Comparison of ENCODE assay signal across 12 cellular contexts in the genomic region with DNA sequence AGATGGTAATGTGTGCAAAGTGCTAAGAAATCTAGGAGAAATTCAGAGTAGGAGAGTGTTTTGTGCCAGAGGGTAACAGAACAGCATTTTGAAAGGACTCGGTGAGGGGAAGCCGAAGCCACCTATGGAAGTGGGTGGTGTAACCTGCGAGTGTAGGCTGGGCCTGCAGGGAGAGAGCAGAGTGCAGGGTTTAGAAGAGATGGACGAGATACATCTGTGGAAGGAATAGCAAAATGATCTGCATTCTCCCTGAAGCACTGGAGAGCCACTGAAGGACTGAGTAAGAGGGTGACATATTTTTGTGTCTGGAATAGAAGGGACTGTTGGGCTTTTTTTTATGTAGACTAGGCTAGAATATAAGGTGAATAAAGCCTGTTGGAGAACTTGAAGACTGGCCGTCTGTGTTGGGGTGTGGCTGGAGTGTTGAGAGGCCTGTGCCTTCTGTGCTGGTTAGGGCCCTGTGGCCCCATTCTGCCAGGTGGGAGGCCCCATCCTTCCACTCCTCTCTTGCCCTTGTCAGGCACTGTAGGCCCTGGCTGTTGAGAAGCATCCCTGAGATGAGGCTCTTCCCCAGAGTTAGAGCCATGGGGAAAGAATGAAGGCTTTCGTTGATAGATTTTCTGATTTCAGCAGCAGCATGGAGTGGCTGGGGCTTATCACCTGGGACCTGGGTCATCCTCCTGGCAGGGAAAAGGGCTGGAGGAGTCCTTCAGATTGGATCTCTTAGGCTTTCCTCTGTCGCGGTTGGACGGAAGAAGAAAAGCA.
DNase-seq lines count a peak whose midpoint lies in the region; ATAC-seq and TF ChIP-seq lines count a peak whose summit lies in the region.
"Had no signal": no experiment of that assay in that cellular context is flagged by ENCODE, and none has a peak within 500 bp of the region (broad histone marks: within the 10 kb centered on the region; RNA-seq: fewer than 3 reads in every experiment).

No MANE protein-coding gene starts in this region.

- no peak for ATAC-seq in heart right ventricle
- no peak for ATAC-seq in left ventricle myocardium superior
- ATAC-seq in upper lobe of right lung = no peak

- TF ChIP-seq EP300 in ovary (IDR thresholded peaks at IDR 0.05) = no peak

- no peaks in the 10 kb centered on the region for H3K9me3 Mint-ChIP-seq in endothelial cell (ENCODE audit: unreplicated experiment)

- DNase-seq in heart right ventricle (peak in 1 of 2 donors; percentile 36), left ventricle myocardium superior (no peak), endothelial cell (ENCODE audit: low spot score) (no peak), ovary (no peak), upper lobe of right lung (no peak), NCI-H2171 treated with DMSO at 0.1 percent for 48 hours (lab: John Stamatoyannopoulos, UW) (no peak), LoVo (ENCODE audit: low spot score) (no peak), NCI-H2107 treated with DMSO at 0.1 percent for 48 hours (lab: John Stamatoyannopoulos, UW; ENCODE audit: unreplicated experiment) (no peak)
- DNase-seq: activated T-cell treated with anti-CD3 and anti-CD28 coated beads, Interleukin-2, amount 50 U/mL, for 48 hours; AML-193; effector memory CD4-positive, alpha-beta T cell; T1000 had no signal

- no peaks in the 10 kb centered on the region for H3K27me3 Mint-ChIP-seq in endothelial cell (ENCODE audit: unreplicated experiment)

- peak overlapping the region; percentile 49 for H3K27ac Mint-ChIP-seq in endothelial cell (ENCODE audit: unreplicated experiment)

- intact Hi-C loops in heart right ventricle (cut with DNase I) (loop anchor here in 5 of 10 donors (1.0 to 5.0 kb wide), 6 partner anchors 17 to 104 kb away; a partner anchor contains a TSS), left ventricle myocardium superior (cut with micrococcal nuclease) (no loop called here), ovary (cut with DNase I) (loop anchor here in 3 of 4 donors (2.0 to 5.0 kb wide), 4 partner anchors 17 to 99 kb away; no protein-coding TSS in a partner anchor), upper lobe of right lung (cut with DNase I) (no loop called here)

- H3K27ac ChIP-seq in heart right ventricle = peak overlapping the region; percentile 87 to 100 (median 97)
- H3K27ac ChIP-seq in ovary = peak overlapping the region; percentile 85 to 89
- H3K27ac ChIP-seq in upper lobe of right lung = peak overlapping the region; percentile 97

- H3K27me3 ChIP-seq in heart right ventricle (no peaks in the 10 kb centered on the region), ovary (no peaks in the 10 kb centered on the region), upper lobe of right lung (no peaks in the 10 kb centered on the region)

- H3K4me1 ChIP-seq in heart right ventricle (peaks cover 77 to 99% (median 94%) of the 10 kb centered on the region in 9 donors), ovary (ENCODE audit: insufficient read depth) (peaks cover 60% of the 10 kb centered on the region), upper lobe of right lung (peaks cover 92% of the 10 kb centered on the region)

- H3K36me3 ChIP-seq in heart right ventricle = peaks cover 0 to 14% (median under 1%) of the 10 kb centered on the region in 9 donors
- no peaks in the 10 kb centered on the region for H3K36me3 ChIP-seq in ovary
- peaks cover 22% of the 10 kb centered on the region for H3K36me3 ChIP-seq in upper lobe of right lung

- 66 to 67% methylated on average over 9 of the region's 9 CpGs for WGBS in heart right ventricle, 2 donors
- 75 to 87% (median 85%) methylated on average over 9 of the region's 9 CpGs for WGBS in ovary, 3 donors

- TF ChIP-seq CTCF in heart right ventricle (IDR thresholded peaks at IDR 0.05) = no peak
- no peak for TF ChIP-seq CTCF in endothelial cell (IDR thresholded peaks at IDR 0.05; ENCODE audit: unreplicated experiment)
- no peak for TF ChIP-seq CTCF in ovary (IDR thresholded peaks at IDR 0.05)
- TF ChIP-seq CTCF in upper lobe of right lung (IDR thresholded peaks at IDR 0.05) = no peak

- peaks cover 17% of the 10 kb centered on the region for H3K4me1 Mint-ChIP-seq in endothelial cell (ENCODE audit: unreplicated experiment)

- H3K9me3 ChIP-seq in heart right ventricle (no peaks in the 10 kb centered on the region), ovary (no peaks in the 10 kb centered on the region), upper lobe of right lung (no peaks in the 10 kb centered on the region)

- no peak for TF ChIP-seq POLR2A in ovary (IDR thresholded peaks at IDR 0.05)

- no peak overlapping the region for H3K4me3 Mint-ChIP-seq in endothelial cell (ENCODE audit: unreplicated experiment)

- H3K4me3 ChIP-seq in heart right ventricle (peak overlapping the region in 3 of 10 donors; percentile 12 to 47 (median 35)), ovary (no peak overlapping the region), upper lobe of right lung (no peak overlapping the region)

- no peaks in the 10 kb centered on the region for H3K36me3 Mint-ChIP-seq in endothelial cell (ENCODE audit: low read depth, unreplicated experiment)

Comparison
In these comparisons a context has a peak if more than half of its experiments do, and no peak if none do; other contexts are left out.
1. intact Hi-C loops: an anchor here in ovary (2.0 to 5.0 kb wide); none called in left ventricle myocardium superior and upper lobe of right lung.